ENCODE assay signal across 8 cellular contexts in genomic region chr4:102431608-102431961, GRCh38.
DNase-seq lines count a peak whose midpoint lies in the region; ATAC-seq, FAIRE-seq and TF ChIP-seq lines count a peak whose summit lies in the region.

No MANE protein-coding gene starts in this region.

- POLR2A ChIA-PET in A549 (lab: Yijun Ruan, JAX), result interaction anchor here (1.0 to 2.2 kb wide), 3 partner anchors 86 to 668 kb away, joined by 3 to 13 read pairs (median 9); partner anchors contain the start of genes BDH2, SLC39A8 and UBE2D3

- peak overlapping the region; percentile 75; the same call in 1 of the 3 replicates for H3K4me3 ChIP-seq in A549
- H3K4me3 ChIP-seq in HUES6 (ENCODE audit: low read depth, low read length), result peak overlapping the region; percentile 45
- peak overlapping the region in 2 of 3 experiments; percentile 75 to 99 for H3K4me3 ChIP-seq in mammary epithelial cell (replicated peaks in 1 of 3; ENCODE audit: insufficient read depth in 1 of 3, low read depth in 2 of 3, low read length in 3 of 3)
- peak overlapping the region; percentile 65 to 86 for H3K4me3 ChIP-seq in muscle layer of duodenum (ENCODE audit: low read depth in 1 of 2, low read length in 2 of 2)

- dilution Hi-C loops in mammary epithelial cell (cut with HindIII; ENCODE audit: low sequenced_read_pairs), result no loop called here

- no peaks in the 10 kb centered on the region for H4K20me1 ChIP-seq in mammary epithelial cell (ENCODE audit: insufficient read depth, low read length)

- H3K27me3 ChIP-seq in HUES6 (ENCODE audit: control insufficient read depth, insufficient read depth, low read length), result no peaks in the 10 kb centered on the region
- no peaks in the 10 kb centered on the region for H3K27me3 ChIP-seq in mammary epithelial cell (ENCODE audit: insufficient read depth, low read length)
- H3K27me3 ChIP-seq in muscle layer of duodenum (ENCODE audit: low read depth, low read length), result no peaks in the 10 kb centered on the region

- H3K9me3 ChIP-seq in A549 (peaks cover 8% of the 10 kb centered on the region; the same call in 2 of the 3 replicates), HUES6 (ENCODE audit: control insufficient read depth, insufficient read depth, low read depth, low read length) (peaks cover 2% of the 10 kb centered on the region), mammary epithelial cell (replicated peaks; ENCODE audit: insufficient read depth, low read length) (no peaks in the 10 kb centered on the region), muscle layer of duodenum (ENCODE audit: control insufficient read depth in 1 of 2, low read length in 2 of 2) (no peaks in the 10 kb centered on the region)

- TF ChIP-seq POLR2A in A549 (IDR thresholded peaks at IDR 0.05; ENCODE audit: low read length), result no peak

- TF ChIP-seq EP300 in A549 (IDR thresholded peaks at IDR 0.05), result no peak

- no peak for TF ChIP-seq CTCF in A549 (IDR thresholded peaks at IDR 0.05)
- TF ChIP-seq CTCF in mammary epithelial cell (conservative IDR thresholded peaks at IDR 0.05 in 1 of 2, IDR thresholded peaks at IDR 0.05 in 1 of 2; ENCODE audit: extremely low read depth in 1 of 2, insufficient read depth in 1 of 2, low read depth in 1 of 2, low read length in 2 of 2), result no peak

- H3K36me3 ChIP-seq in HUES6 (ENCODE audit: control insufficient read depth, insufficient read depth, low read length) (no peaks in the 10 kb centered on the region), mammary epithelial cell (ENCODE audit: insufficient read depth, low read length) (no peaks in the 10 kb centered on the region), muscle layer of duodenum (ENCODE audit: control insufficient read depth in 1 of 2, insufficient read depth in 2 of 2, low read length in 2 of 2) (no peaks in the 10 kb centered on the region)

- TF ChIP-seq RAD21 in A549 (conservative IDR thresholded peaks at IDR 0.05 in 1 of 2, IDR thresholded peaks at IDR 0.05 in 1 of 2), result no peak; a peak in 1 of 5 replicates

- no TSS peak for BruUV-seq in mammary epithelial cell (replicated peaks; lab: Mats Ljungman, UMichigan)

- no peak overlapping the region for H2AFZ ChIP-seq in mammary epithelial cell (ENCODE audit: low read depth, low read length)

- ATAC-seq in A549, result no peak

- intact Hi-C loops in mammary epithelial cell (cut with micrococcal nuclease), result loop anchor here (1.0 to 5.0 kb wide), 5 partner anchors 86 to 666 kb away; partner anchors contain the start of genes BDH2 and SLC39A8

- H3K4me2 ChIP-seq in A549, result no peak overlapping the region
- H3K4me2 ChIP-seq in mammary epithelial cell (ENCODE audit: insufficient read depth, low read depth, low read length), result peak overlapping the region; percentile 73

- H3K79me2 ChIP-seq in mammary epithelial cell (ENCODE audit: insufficient read depth, low read length), result no peaks in the 10 kb centered on the region

- FAIRE-seq in A549 (lab: Jason Lieb, UNC), result no peak

- no peak for DNase-seq in A549 (ENCODE audit: low read depth in 1 of 2, low spot score in 1 of 2)
- DNase-seq in mammary epithelial cell, result no peak
- DNase-seq in SKM-1 treated with dmso at 0.1 percent for 144 hours (lab: John Stamatoyannopoulos, UW; ENCODE audit: unreplicated experiment), result no peak
- DNase-seq in NCI-H526 (lab: John Stamatoyannopoulos, UW), result no peak
- DNase-seq in hepatic stellate cell (ENCODE audit: low spot score), result no peak
- no peak for DNase-seq in NOMO-1 treated with DMSO at 0.1 percent for 48 hours (lab: John Stamatoyannopoulos, UW; ENCODE audit: unreplicated experiment)

- in situ Hi-C loops in mammary epithelial cell (cut with MboI; ENCODE audit: low sequenced_read_pairs in 2 of 2), result loop anchor here in 1 of 2 donors (10.0 kb wide), 1 partner anchor 573 kb away; no protein-coding TSS in a partner anchor

- H3K9ac ChIP-seq in HUES6 (ENCODE audit: low read length), result no peak overlapping the region
- H3K9ac ChIP-seq in mammary epithelial cell (ENCODE audit: insufficient read depth, low read length), result no peak overlapping the region

- peak overlapping the region in 1 of 2 experiments; percentile 97; a peak in 5 of 6 replicates for H3K27ac ChIP-seq in A549
- no peak overlapping the region for H3K27ac ChIP-seq in HUES6 (ENCODE audit: low read depth, low read length)
- H3K27ac ChIP-seq in mammary epithelial cell (ENCODE audit: insufficient read depth, low read depth, low read length), result peak overlapping the region; percentile 98
- peak overlapping the region; percentile 54 for H3K27ac ChIP-seq in muscle layer of duodenum (ENCODE audit: low read length)

- H3K4me1 ChIP-seq in A549 (peaks cover 8% of the 10 kb centered on the region), HUES6 (ENCODE audit: control insufficient read depth, insufficient read depth, low read length) (peaks cover 16% of the 10 kb centered on the region), mammary epithelial cell (ENCODE audit: insufficient read depth, low read length) (peaks cover 12% of the 10 kb centered on the region), muscle layer of duodenum (ENCODE audit: control insufficient read depth in 1 of 2, insufficient read depth in 2 of 2, low read length in 2 of 2) (no peaks in the 10 kb centered on the region)

- CTCF ChIA-PET in A549 (lab: Yijun Ruan, JAX), result interaction anchor here (1.1 to 3.1 kb wide), 7 partner anchors 10 to 660 kb away, joined by 3 to 13 read pairs (median 6); no protein-coding TSS in a partner anchor
- CTCF ChIA-PET in mammary epithelial cell (lab: Charles Lee; ENCODE audit: low non-redundant PET), result interaction anchor here (0.6 to 0.8 kb wide), 2 partner anchors 11 to 189 kb away, joined by 4 to 7 read pairs; no protein-coding TSS in a partner anchor

TF ChIP-seq in A549, 52 proteins besides CTCF, POLR2A, EP300 and RAD21 (continues in another document):
- no peak for TF ChIP-seq MAFK (IDR thresholded peaks at IDR 0.05; ENCODE audit: partially characterized antibody)
- no peak for TF ChIP-seq HOXB13 (CRISPR knock-in tag; IDR thresholded peaks at IDR 0.05; ENCODE audit: low read depth)
- TF ChIP-seq PBX3 (IDR thresholded peaks at IDR 0.05), result no peak
- no peak for TF ChIP-seq USF2 (IDR thresholded peaks at IDR 0.05)
- no peak for TF ChIP-seq GATA3 (IDR thresholded peaks at IDR 0.05; ENCODE audit: borderline replicate concordance)
- no peak for TF ChIP-seq RCOR1 (IDR thresholded peaks at IDR 0.05; ENCODE audit: low read depth, low read length)
- TF ChIP-seq TFCP2L1 (CRISPR knock-in tag; IDR thresholded peaks at IDR 0.05), result no peak
- TF ChIP-seq RNF2 (IDR thresholded peaks at IDR 0.05; ENCODE audit: borderline replicate concordance, low read depth), result no peak
- no peak for TF ChIP-seq REST (IDR thresholded peaks at IDR 0.05)
- no peak for TF ChIP-seq EHF (CRISPR knock-in tag; IDR thresholded peaks at IDR 0.05)
- TF ChIP-seq CBX2 (IDR thresholded peaks at IDR 0.05; ENCODE audit: borderline replicate concordance, low read depth), result no peak
- no peak for TF ChIP-seq RARB (CRISPR knock-in tag; IDR thresholded peaks at IDR 0.05)
- TF ChIP-seq JUN (IDR thresholded peaks at IDR 0.05), result no peak
